ENCODE assay signal across 9 cellular contexts in genomic region chr21:28883931-28884330, GRCh38.
A peak's percentile ranks its signal among the peaks of the same experiment; 100 is the strongest.
DNase-seq lines count a peak whose midpoint lies in the region; ATAC-seq and TF ChIP-seq lines count a peak whose summit lies in the region.
"Had no signal": no experiment of that assay in that cellular context is flagged by ENCODE, and none has a peak within 500 bp of the region (broad histone marks: within the 10 kb centered on the region; RNA-seq: fewer than 3 reads in every experiment).

No MANE protein-coding gene starts in this region.

- no peak overlapping the region for H3K4me2 ChIP-seq in mesenchymal stem cell (ENCODE audit: low read length, poor library complexity, severe bottlenecking)

- H2BK12ac ChIP-seq in mesenchymal stem cell (ENCODE audit: low read length in 2 of 2): no peak overlapping the region

- no peak for TF ChIP-seq CTCF in vagina (IDR thresholded peaks at IDR 0.05)

- H3K27me3 Mint-ChIP-seq in activated T-helper 2 cell treated with anti-CD3 and anti-CD28 coated beads, Interferon-gamma antibody, Interleukin-2, Interleukin-4, amounts not matched to agents 10 μg/mL and 5 μg/mL and 100 μg/mL, durations not matched to agents 14 hours and 24 hours and 36 hours (ENCODE audit: low read depth): peaks cover 7% of the 10 kb centered on the region

- no peak overlapping the region for H3K18ac ChIP-seq in mesenchymal stem cell (ENCODE audit: low read depth in 1 of 2, low read length in 2 of 2)

- H2BK5ac ChIP-seq in mesenchymal stem cell (ENCODE audit: low read depth, low read length, poor library complexity, severe bottlenecking): no peak overlapping the region

- H2BK15ac ChIP-seq in mesenchymal stem cell (ENCODE audit: low read depth, poor library complexity, severe bottlenecking): no peak overlapping the region

- intact Hi-C loops in right cardiac atrium (cut with DNase I) (no loop called here), Right ventricle myocardium superior (cut with DNase I) (no loop called here), vagina (cut with DNase I) (no loop called here)
- intact Hi-C loops in activated T-helper 2 cell treated with anti-CD3 and anti-CD28 coated beads, Interferon-gamma antibody, Interleukin-2, Interleukin-4, amounts not matched to agents 10 μg/mL and 5 μg/mL and 100 μg/mL, durations not matched to agents 14 hours and 24 hours and 36 hours (cut with micrococcal nuclease): loop anchor here (2.0 to 10.0 kb wide), 2 partner anchors 51 to 109 kb away; no protein-coding TSS in a partner anchor

- no peak overlapping the region for H2BK120ac ChIP-seq in mesenchymal stem cell (ENCODE audit: low read depth, low read length)

- H2AK5ac ChIP-seq in mesenchymal stem cell (ENCODE audit: low read length, severe bottlenecking): no peak overlapping the region

- peaks cover 15% of the 10 kb centered on the region for H3K36me3 Mint-ChIP-seq in activated T-helper 2 cell treated with anti-CD3 and anti-CD28 coated beads, Interferon-gamma antibody, Interleukin-2, Interleukin-4, amounts not matched to agents 10 μg/mL and 5 μg/mL and 100 μg/mL, durations not matched to agents 14 hours and 24 hours and 36 hours (ENCODE audit: low read depth)

- no peak overlapping the region for H3K14ac ChIP-seq in mesenchymal stem cell (ENCODE audit: low read length in 2 of 2)

- no peak overlapping the region for H4K8ac ChIP-seq in mesenchymal stem cell (ENCODE audit: low read length)

- H3K79me1 ChIP-seq in mesenchymal stem cell (replicated peaks; ENCODE audit: low read length, poor library complexity, severe bottlenecking): peaks cover 2% of the 10 kb centered on the region

- H3K23ac ChIP-seq in mesenchymal stem cell (ENCODE audit: low read length in 2 of 2): no peak overlapping the region

- H3K9me3 ChIP-seq in right cardiac atrium (ENCODE audit: control insufficient read depth, low read length): no peaks in the 10 kb centered on the region
- no peaks in the 10 kb centered on the region for H3K9me3 ChIP-seq in mesenchymal stem cell (ENCODE audit: control insufficient read depth, low read length)
- no peaks in the 10 kb centered on the region for H3K9me3 ChIP-seq in vagina

- H3K4ac ChIP-seq in mesenchymal stem cell (ENCODE audit: low read depth in 1 of 2, low read length in 2 of 2): no peak overlapping the region

- no peak for ATAC-seq in right cardiac atrium
- ATAC-seq in Right ventricle myocardium superior (ENCODE audit: poor library complexity): no peak
- no peak for ATAC-seq in GM18868 (IDR thresholded peaks at IDR 0.05; ENCODE audit: unreplicated experiment)
- no peak for ATAC-seq in GM19395 (IDR thresholded peaks at IDR 0.05; ENCODE audit: unreplicated experiment)
- no peak for ATAC-seq in HG02610 (IDR thresholded peaks at IDR 0.05; ENCODE audit: unreplicated experiment)

- peak overlapping the region; percentile 0 for H3K27ac Mint-ChIP-seq in activated T-helper 2 cell treated with anti-CD3 and anti-CD28 coated beads, Interferon-gamma antibody, Interleukin-2, Interleukin-4, amounts not matched to agents 10 μg/mL and 5 μg/mL and 100 μg/mL, durations not matched to agents 14 hours and 24 hours and 36 hours

- H3K4me3 Mint-ChIP-seq in activated T-helper 2 cell treated with anti-CD3 and anti-CD28 coated beads, Interferon-gamma antibody, Interleukin-2, Interleukin-4, amounts not matched to agents 10 μg/mL and 5 μg/mL and 100 μg/mL, durations not matched to agents 14 hours and 24 hours and 36 hours (ENCODE audit: low read depth): peak overlapping the region; percentile 91

- H3K9ac ChIP-seq in mesenchymal stem cell (ENCODE audit: low read length): peak overlapping the region; percentile 94

- no peak overlapping the region for H4K91ac ChIP-seq in mesenchymal stem cell (ENCODE audit: low read length)

- H2AFZ ChIP-seq in mesenchymal stem cell (ENCODE audit: low read depth, low read length): no peak overlapping the region

- no peaks in the 10 kb centered on the region for H3K9me3 Mint-ChIP-seq in activated T-helper 2 cell treated with anti-CD3 and anti-CD28 coated beads, Interferon-gamma antibody, Interleukin-2, Interleukin-4, amounts not matched to agents 10 μg/mL and 5 μg/mL and 100 μg/mL, durations not matched to agents 14 hours and 24 hours and 36 hours

- no peaks in the 10 kb centered on the region for H3K4me1 ChIP-seq in right cardiac atrium (ENCODE audit: control insufficient read depth, insufficient read depth, low read length)
- H3K4me1 ChIP-seq in mesenchymal stem cell (ENCODE audit: control insufficient read depth, insufficient read depth, low read depth, low read length): no peaks in the 10 kb centered on the region
- peaks cover 14% of the 10 kb centered on the region for H3K4me1 ChIP-seq in vagina

- H3K4me3 ChIP-seq in right cardiac atrium (ENCODE audit: low read length): peak overlapping the region; percentile 70
- H3K4me3 ChIP-seq in mesenchymal stem cell (ENCODE audit: insufficient read depth in 1 of 2, low read depth in 1 of 2, low read length in 2 of 2): peak overlapping the region in 1 of 2 experiments; percentile 87
- H3K4me3 ChIP-seq in vagina: peak overlapping the region in 1 of 2 donors; percentile 52

- no peak overlapping the region for H3K27ac ChIP-seq in right cardiac atrium (ENCODE audit: low read length)
- H3K27ac ChIP-seq in mesenchymal stem cell (ENCODE audit: low read length, poor library complexity, severe bottlenecking): no peak overlapping the region
- peak overlapping the region; percentile 82 for H3K27ac ChIP-seq in vagina

- no peak for DNase-seq in right cardiac atrium
- DNase-seq in Right ventricle myocardium superior: no peak
- no peak for DNase-seq in activated T-helper 2 cell treated with anti-CD3 and anti-CD28 coated beads, Interferon-gamma antibody, Interleukin-2, Interleukin-4, amounts not matched to agents 10 μg/mL and 5 μg/mL and 100 μg/mL, durations not matched to agents 14 hours and 24 hours and 36 hours (ENCODE audit: low spot score)
- no peak for DNase-seq in mesenchymal stem cell
- no peak for DNase-seq in vagina (ENCODE audit: extremely low spot score in 2 of 2)
- DNase-seq: SIG-M5 had no signal

- H3K36me3 ChIP-seq in mesenchymal stem cell (ENCODE audit: control insufficient read depth in 1 of 2, insufficient read depth in 2 of 2, low read depth in 1 of 2, low read length in 2 of 2) (peaks cover 7 to 37% of the 10 kb centered on the region in 2 experiments), vagina (peaks cover 0 to 18% of the 10 kb centered on the region in 2 donors)

- peaks cover 11% of the 10 kb centered on the region for H3K4me1 Mint-ChIP-seq in activated T-helper 2 cell treated with anti-CD3 and anti-CD28 coated beads, Interferon-gamma antibody, Interleukin-2, Interleukin-4, amounts not matched to agents 10 μg/mL and 5 μg/mL and 100 μg/mL, durations not matched to agents 14 hours and 24 hours and 36 hours (ENCODE audit: low read depth)

- no peaks in the 10 kb centered on the region for H3K27me3 ChIP-seq in right cardiac atrium (ENCODE audit: control insufficient read depth, insufficient read depth)
- no peaks in the 10 kb centered on the region for H3K27me3 ChIP-seq in mesenchymal stem cell (ENCODE audit: control insufficient read depth in 1 of 2, insufficient read depth in 1 of 2, low read length in 2 of 2)
- no peaks in the 10 kb centered on the region for H3K27me3 ChIP-seq in vagina

- no peak for TF ChIP-seq POLR2A in vagina (IDR thresholded peaks at IDR 0.05)
